24 cellular contexts compared by ENCODE assay signal in the genomic region with DNA sequence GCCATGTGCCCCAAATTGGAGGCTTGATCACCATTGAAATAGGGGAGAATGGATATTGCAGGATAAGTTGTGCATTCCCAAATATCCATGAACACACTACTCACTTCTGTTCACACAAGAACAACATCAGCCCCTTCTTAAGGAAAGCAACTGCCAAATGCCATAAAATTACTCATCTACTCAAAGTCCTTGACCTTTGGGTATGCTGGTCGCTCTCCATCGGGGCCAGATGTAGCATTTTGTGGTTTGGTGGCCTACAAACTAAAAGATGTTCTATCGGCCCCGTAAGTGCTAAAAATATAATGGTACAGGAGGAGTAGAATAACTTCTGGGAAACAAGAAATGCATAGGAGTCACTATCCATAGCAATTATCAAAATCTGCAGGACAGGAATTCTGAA.
"Had no signal": no experiment of that assay in that cellular context is flagged by ENCODE, and none has a peak within 500 bp of the region (broad histone marks: within the 10 kb centered on the region; RNA-seq: fewer than 3 reads in every experiment).

No MANE protein-coding gene starts in this region.

- H3K9me3 ChIP-seq: lower lobe of right lung, tibial nerve had no signal

- H3K4me3 Mint-ChIP-seq: activated B cell treated with CpG ODN at 0.5 μM for 24 hours; activated CD4-positive, alpha-beta T cell treated with anti-CD3 and anti-CD28 coated beads for 36 hours; activated naive CD4-positive, alpha-beta T cell treated with anti-CD3 and anti-CD28 coated beads, Interleukin-2, amount 10 ng/mL, durations not matched to agents 7 days and 5 days; activated T-cell treated with anti-CD3 and anti-CD28 coated beads, Interleukin-2, amount 50 U/mL, for 72 hours; effector memory CD8-positive, alpha-beta T cell; immature natural killer cell; naive thymus-derived CD4-positive, alpha-beta T cell; neural crest cell; T-helper 17 cell had no signal

- H3K4me1 Mint-ChIP-seq: activated B cell treated with CpG ODN at 0.5 μM for 24 hours had no signal

- H3K4me2 ChIP-seq: hepatocyte had no signal

- H3K27me3 ChIP-seq: cardiac muscle cell, dorsolateral prefrontal cortex, hepatocyte, tibial nerve had no signal

- H3K4me3 ChIP-seq: cardiac muscle cell, dorsolateral prefrontal cortex, hepatocyte, lower lobe of right lung, tibial nerve had no signal

- H2AFZ ChIP-seq: hepatocyte had no signal

- H3K4me1 ChIP-seq: lower lobe of right lung had no signal

- ATAC-seq: effector memory CD8-positive, alpha-beta T cell; esophagus mucosa; left lobe of liver; lower lobe of right lung; naive thymus-derived CD4-positive, alpha-beta T cell; T-helper 17 cell had no signal

- H3K27me3 Mint-ChIP-seq: activated B cell treated with CpG ODN at 0.5 μM for 24 hours; activated naive CD4-positive, alpha-beta T cell treated with anti-CD3 and anti-CD28 coated beads, Interleukin-2, amount 10 ng/mL, durations not matched to agents 7 days and 5 days; naive thymus-derived CD4-positive, alpha-beta T cell; T-helper 17 cell had no signal

- H3K36me3 ChIP-seq: cardiac muscle cell, lower lobe of right lung, tibial nerve had no signal

- H3K27ac ChIP-seq: cardiac muscle cell, dorsolateral prefrontal cortex, hepatocyte, lower lobe of right lung, tibial nerve had no signal

- DNase-seq: activated B cell treated with CpG ODN at 0.5 μM for 24 hours; activated CD4-positive, alpha-beta T cell treated with anti-CD3 and anti-CD28 coated beads for 36 hours; activated CD4-positive, alpha-beta T cell treated with anti-CD3 and anti-CD28 coated beads, Interleukin-2, amount 50 U/mL, for 48 hours; activated effector memory CD4-positive, alpha-beta T cell treated with anti-CD3 and anti-CD28 coated beads, Interleukin-2, amount 50 U/mL, for 16 hours; activated naive CD4-positive, alpha-beta T cell treated with anti-CD3 and anti-CD28 coated beads, Interleukin-2, amount 10 ng/mL, durations not matched to agents 7 days and 5 days; activated T-cell treated with anti-CD3 and anti-CD28 coated beads, Interleukin-2, amount 50 U/mL, for 72 hours; dorsolateral prefrontal cortex; effector memory CD8-positive, alpha-beta T cell; glutamatergic neuron; immature natural killer cell; lower lobe of right lung; naive thymus-derived CD4-positive, alpha-beta T cell; occipital lobe; stimulated activated CD4-positive, alpha-beta T cell treated with anti-CD3 and anti-CD28 coated beads, Interleukin-4, amount 100 ng/mL, for 24 hours; stimulated activated naive CD4-positive, alpha-beta T cell treated with Interleukin-2 at 50 U/mL for 16 hours; substantia nigra; SW 1271; T-helper 17 cell had no signal

- H3K27ac Mint-ChIP-seq: activated B cell treated with CpG ODN at 0.5 μM for 24 hours; activated naive CD4-positive, alpha-beta T cell treated with anti-CD3 and anti-CD28 coated beads, Interleukin-2, amount 10 ng/mL, durations not matched to agents 7 days and 5 days; activated T-cell treated with anti-CD3 and anti-CD28 coated beads, Interleukin-2, amount 50 U/mL, for 72 hours; effector memory CD8-positive, alpha-beta T cell; immature natural killer cell; naive thymus-derived CD4-positive, alpha-beta T cell; T-helper 17 cell had no signal

- H3K36me3 Mint-ChIP-seq: activated naive CD4-positive, alpha-beta T cell treated with anti-CD3 and anti-CD28 coated beads, Interleukin-2, amount 10 ng/mL, durations not matched to agents 7 days and 5 days; naive thymus-derived CD4-positive, alpha-beta T cell had no signal

- H3K9me3 Mint-ChIP-seq: activated B cell treated with CpG ODN at 0.5 μM for 24 hours; activated T-cell treated with anti-CD3 and anti-CD28 coated beads, Interleukin-2, amount 50 U/mL, for 72 hours; effector memory CD8-positive, alpha-beta T cell had no signal
